16 cellular contexts compared by ENCODE assay signal in genomic region chr15:77980094-77980493, GRCh38.
DNase-seq lines count a peak whose midpoint lies in the region; ATAC-seq and TF ChIP-seq lines count a peak whose summit lies in the region.
"Had no signal": no experiment of that assay in that cellular context is flagged by ENCODE, and none has a peak within 500 bp of the region (broad histone marks: within the 10 kb centered on the region; RNA-seq: fewer than 3 reads in every experiment).

No MANE protein-coding gene starts in this region.

- TF ChIP-seq CTCF in sigmoid colon (IDR thresholded peaks at IDR 0.05) (no peak), foreskin keratinocyte (conservative IDR thresholded peaks at IDR 0.05) (no peak)

- H3K27ac ChIP-seq in sigmoid colon (no peak overlapping the region), foreskin keratinocyte (no peak overlapping the region)
- H3K27ac ChIP-seq: BLaER1 treated with 17β-estradiol and CSF1 and Interleukin-3, amounts not matched to agents 10 nM and 100 nM; HL-60 had no signal

- intact Hi-C loops in sigmoid colon (cut with DNase I) = no loop called here

- H3K9me3 ChIP-seq in sigmoid colon = no peaks in the 10 kb centered on the region
- H3K9me3 ChIP-seq: BLaER1 treated with 17β-estradiol and CSF1 and Interleukin-3, amounts not matched to agents 10 nM and 100 nM had no signal

- no peak overlapping the region for H3K4me3 ChIP-seq in sigmoid colon
- H3K4me3 ChIP-seq: BLaER1 treated with 17β-estradiol and CSF1 and Interleukin-3, amounts not matched to agents 10 nM and 100 nM had no signal

- no peak for TF ChIP-seq POLR2A in sigmoid colon (IDR thresholded peaks at IDR 0.05)

- no peak for DNase-seq in stimulated activated naive CD8-positive, alpha-beta T cell treated with anti-CD3 and anti-CD28 coated beads, Interleukin-15, amount 100 ng/mL, for 72 hours
- no peak for DNase-seq in stimulated activated naive CD8-positive, alpha-beta T cell treated with anti-CD3 and anti-CD28 coated beads, Interleukin-15, Interleukin-2, amounts not matched to agents 100 U/mL and 50 U/mL, for 24 hours
- DNase-seq in islet precursor cell (peak; percentile 37), sigmoid colon (peak; percentile 35), COR-L47 (lab: John Stamatoyannopoulos, UW) (no peak), foreskin keratinocyte (no peak)
- DNase-seq: 8988T; Calu3; CD4-positive, CD25-positive, alpha-beta regulatory T cell; DMS 273 treated with DMSO at 0.1 percent for 48 hours; HCEC 1CT; HFFc6 had no signal

- no peaks in the 10 kb centered on the region for H3K27me3 ChIP-seq in sigmoid colon
- peaks cover 3% of the 10 kb centered on the region for H3K27me3 ChIP-seq in foreskin keratinocyte
- H3K27me3 ChIP-seq: BLaER1 treated with 17β-estradiol and CSF1 and Interleukin-3, amounts not matched to agents 10 nM and 100 nM had no signal

- no peak overlapping the region for H3K4me3 Mint-ChIP-seq in stimulated activated naive CD8-positive, alpha-beta T cell treated with anti-CD3 and anti-CD28 coated beads, Interleukin-15, amount 100 ng/mL, for 72 hours
- H3K4me3 Mint-ChIP-seq: CD4-positive, CD25-positive, alpha-beta regulatory T cell; HFFc6 had no signal

- WGBS in sigmoid colon, 2 donors = 80 to 82% methylated on average over 8 of the region's 8 CpGs

- H3K4me1 Mint-ChIP-seq in stimulated activated naive CD8-positive, alpha-beta T cell treated with anti-CD3 and anti-CD28 coated beads, Interleukin-15, amount 100 ng/mL, for 72 hours = no peaks in the 10 kb centered on the region

- H3K27me3 Mint-ChIP-seq in stimulated activated naive CD8-positive, alpha-beta T cell treated with anti-CD3 and anti-CD28 coated beads, Interleukin-15, amount 100 ng/mL, for 72 hours = peaks cover 11% of the 10 kb centered on the region
- H3K27me3 Mint-ChIP-seq: CD4-positive, CD25-positive, alpha-beta regulatory T cell had no signal

- H3K27ac Mint-ChIP-seq in stimulated activated naive CD8-positive, alpha-beta T cell treated with anti-CD3 and anti-CD28 coated beads, Interleukin-15, amount 100 ng/mL, for 72 hours = peak overlapping the region; percentile 4 to 20
- H3K27ac Mint-ChIP-seq: HFFc6 had no signal

- no peak for TF ChIP-seq EP300 in sigmoid colon (IDR thresholded peaks at IDR 0.05)

- peaks cover 0 to 12% (median 9%) of the 10 kb centered on the region in 4 donors for H3K4me1 ChIP-seq in sigmoid colon
- H3K4me1 ChIP-seq in foreskin keratinocyte = no peaks in the 10 kb centered on the region

- peak; percentile 38 for ATAC-seq in stimulated activated naive CD8-positive, alpha-beta T cell treated with anti-CD3 and anti-CD28 coated beads, Interleukin-15, amount 100 ng/mL, for 72 hours
- ATAC-seq in stimulated activated naive CD8-positive, alpha-beta T cell treated with anti-CD3 and anti-CD28 coated beads, Interleukin-15, Interleukin-2, amounts not matched to agents 100 U/mL and 50 U/mL, for 24 hours = no peak
- no peak for ATAC-seq in GM21723 (IDR thresholded peaks at IDR 0.05; ENCODE audit: unreplicated experiment)
- no peak for ATAC-seq in GM21528 (IDR thresholded peaks at IDR 0.05; ENCODE audit: low FRiP score, unreplicated experiment)
- ATAC-seq in foreskin keratinocyte = no peak

- H3K9me3 Mint-ChIP-seq in stimulated activated naive CD8-positive, alpha-beta T cell treated with anti-CD3 and anti-CD28 coated beads, Interleukin-15, amount 100 ng/mL, for 72 hours = no peaks in the 10 kb centered on the region
- H3K9me3 Mint-ChIP-seq: CD4-positive, CD25-positive, alpha-beta regulatory T cell; HFFc6 had no signal

- H3K36me3 ChIP-seq in sigmoid colon = no peaks in the 10 kb centered on the region
- H3K36me3 ChIP-seq: BLaER1 treated with 17β-estradiol and CSF1 and Interleukin-3, amounts not matched to agents 10 nM and 100 nM had no signal

Comparison
In these comparisons a context has a peak if more than half of its experiments do, and no peak if none do; other contexts are left out.
1. DNase-seq: peak in islet precursor cell (single experiment) and sigmoid colon (single experiment); none in stimulated activated naive CD8-positive, alpha-beta T cell treated with anti-CD3 and anti-CD28 coated beads, Interleukin-15, amount 100 ng/mL, for 72 hours (0 of 2), stimulated activated naive CD8-positive, alpha-beta T cell treated with anti-CD3 and anti-CD28 coated beads, Interleukin-15, Interleukin-2, amounts not matched to agents 100 U/mL and 50 U/mL, for 24 hours (single experiment), COR-L47 (single experiment) and foreskin keratinocyte (0 of 2).